28 cellular contexts compared by ENCODE assay signal in the genomic region with DNA sequence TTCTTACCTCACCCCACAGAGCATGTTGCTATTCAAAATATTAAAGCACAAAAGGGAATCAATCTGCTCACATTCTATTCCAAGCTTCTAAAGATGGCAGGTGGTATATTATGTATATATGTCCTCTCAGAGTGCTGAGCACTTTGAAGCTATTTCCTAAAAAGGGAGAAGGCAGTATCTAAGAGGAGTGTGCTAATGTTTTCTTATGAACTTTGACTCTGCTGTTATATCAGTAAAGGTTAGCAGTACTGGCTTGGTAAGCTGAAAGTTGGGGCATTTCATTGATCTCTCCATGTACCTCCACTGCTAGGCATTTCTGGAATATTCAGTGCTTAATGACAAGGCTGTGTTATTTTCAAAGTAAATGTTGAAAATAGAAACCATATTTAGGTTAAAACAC.
"Had no signal": no experiment of that assay in that cellular context is flagged by ENCODE, and none has a peak within 500 bp of the region (broad histone marks: within the 10 kb centered on the region; RNA-seq: fewer than 3 reads in every experiment).

No MANE protein-coding gene starts in this region.

- ATAC-seq: activated T-cell treated with anti-CD3 and anti-CD28 coated beads, Interleukin-2, amount 50 U/mL, for 4 hours; activated T-helper 17 cell treated with anti-CD3 and anti-CD28 coated beads, Interleukin-2, amount 50 U/mL, for 72 hours; body of pancreas; SK-N-SH treated with all-trans-retinoic acid at 6 μM for 48 hours had no signal

- H3K4me1 ChIP-seq: ascending aorta, body of pancreas, SJSA1 had no signal

- DNase-seq: activated CD4-positive, alpha-beta memory T cell treated with anti-CD3 and anti-CD28 coated beads for 36 hours; activated CD4-positive, alpha-beta T cell treated with anti-CD3 and anti-CD28 coated beads, Interleukin-2, amount 10 ng/mL, durations not matched to agents 7 days and 5 days; activated CD4-positive, CD25-positive, alpha-beta regulatory T cell; activated CD8-positive, alpha-beta memory T cell treated with anti-CD3 and anti-CD28 coated beads for 24 hours; activated naive CD4-positive, alpha-beta T cell treated with anti-CD3 and anti-CD28 coated beads, Interleukin-2, amount 50 U/mL, for 16 hours; activated T-cell treated with anti-CD3 and anti-CD28 coated beads, Interleukin-2, amount 50 U/mL, for 4 hours; amniotic stem cell; body of pancreas; central memory CD4-positive, alpha-beta T cell; KG1; MG63; NCI-H1105; NCI-H1436; NCI-H1694 treated with DMSO at 0.1 percent for 48 hours; NCI-H2029 treated with DMSO at 0.1 percent for 48 hours; NCI-H345; NCI-H510A; NCI-H526 treated with DMSO at 0.1 percent for 48 hours; SHP77; SW 1271; T1000 had no signal

- FAIRE-seq: bronchial epithelial cell, RCC 7860 had no signal

- H3K27me3 ChIP-seq: ascending aorta, body of pancreas, MG63, SJSA1 had no signal

- H3K9me3 Mint-ChIP-seq: activated T-cell treated with anti-CD3 and anti-CD28 coated beads, Interleukin-2, amount 50 U/mL, for 4 hours; activated T-helper 17 cell treated with anti-CD3 and anti-CD28 coated beads, Interleukin-2, amount 50 U/mL, for 72 hours had no signal

- H3K9me3 ChIP-seq: ascending aorta, body of pancreas, SJSA1 had no signal

- H3K27ac Mint-ChIP-seq: activated CD4-positive, alpha-beta memory T cell treated with anti-CD3 and anti-CD28 coated beads for 36 hours; activated CD4-positive, alpha-beta T cell treated with anti-CD3 and anti-CD28 coated beads, Interleukin-2, amount 10 ng/mL, durations not matched to agents 7 days and 5 days; activated T-helper 17 cell treated with anti-CD3 and anti-CD28 coated beads, Interleukin-2, amount 50 U/mL, for 72 hours had no signal

- H3K36me3 ChIP-seq: ascending aorta had no signal

- H3K4me3 ChIP-seq: ascending aorta, body of pancreas, MG63, SJSA1 had no signal

- H3K4me3 Mint-ChIP-seq: activated CD4-positive, alpha-beta memory T cell treated with anti-CD3 and anti-CD28 coated beads for 36 hours; activated CD4-positive, alpha-beta T cell treated with anti-CD3 and anti-CD28 coated beads, Interleukin-2, amount 10 ng/mL, durations not matched to agents 7 days and 5 days; activated T-cell treated with anti-CD3 and anti-CD28 coated beads, Interleukin-2, amount 50 U/mL, for 4 hours; activated T-helper 17 cell treated with anti-CD3 and anti-CD28 coated beads, Interleukin-2, amount 50 U/mL, for 72 hours had no signal

- H3K27ac ChIP-seq: ascending aorta, body of pancreas, SJSA1, VCaP had no signal

- H3K27me3 Mint-ChIP-seq: activated CD4-positive, alpha-beta memory T cell treated with anti-CD3 and anti-CD28 coated beads for 36 hours; activated CD4-positive, alpha-beta T cell treated with anti-CD3 and anti-CD28 coated beads, Interleukin-2, amount 10 ng/mL, durations not matched to agents 7 days and 5 days; activated T-helper 17 cell treated with anti-CD3 and anti-CD28 coated beads, Interleukin-2, amount 50 U/mL, for 72 hours had no signal
